In genomic region chr2:64700133-64700809, GRCh38 we compare ENCODE assay signal across 13 cellular contexts. TPM values are rescaled to one million over a fixed set of nuclear protein-coding genes. Genes with fewer than 3 reads are reported as not detected.
DNase-seq lines count a peak whose midpoint lies in the region; ATAC-seq and TF ChIP-seq lines count a peak whose summit lies in the region.
"Had no signal": no experiment of that assay in that cellular context is flagged by ENCODE, and none has a peak within 500 bp of the region (broad histone marks: within the 10 kb centered on the region; RNA-seq: fewer than 3 reads in every experiment).

No MANE protein-coding gene starts in this region.

- BruUV-seq in MCF 10A (replicated peaks; lab: Mats Ljungman, UMichigan): no TSS peak

- H3K27ac Mint-ChIP-seq in MCF 10A (ENCODE audit: low read depth, unreplicated experiment) (no peak overlapping the region), chondrocyte (ENCODE audit: unreplicated experiment) (no peak overlapping the region)
- H3K27ac Mint-ChIP-seq in activated naive CD8-positive, alpha-beta T cell treated with anti-CD3 and anti-CD28 coated beads for 36 hours: peak overlapping the region; percentile 88
- peak overlapping the region in 3 of 10 donors; percentile 3 to 51 (median 40) for H3K27ac Mint-ChIP-seq in naive thymus-derived CD8-positive, alpha-beta T cell
- H3K27ac Mint-ChIP-seq: CD4-positive, alpha-beta T cell had no signal

- H3K9me3 Mint-ChIP-seq in MCF 10A (ENCODE audit: unreplicated experiment): no peaks in the 10 kb centered on the region
- H3K9me3 Mint-ChIP-seq in activated naive CD8-positive, alpha-beta T cell treated with anti-CD3 and anti-CD28 coated beads for 36 hours: peaks cover 7% of the 10 kb centered on the region
- H3K9me3 Mint-ChIP-seq in naive thymus-derived CD8-positive, alpha-beta T cell: no peaks in the 10 kb centered on the region
- peaks cover 6% of the 10 kb centered on the region for H3K9me3 Mint-ChIP-seq in chondrocyte (ENCODE audit: low read depth)
- H3K9me3 Mint-ChIP-seq: CD4-positive, alpha-beta T cell had no signal

- POLR2A ChIA-PET in MCF 10A (lab: Yijun Ruan, JAX): interaction anchor here (1.5 kb wide), 1 partner anchor 30 kb away, joined by 3 read pairs; no protein-coding TSS in a partner anchor
- POLR2A ChIA-PET in naive thymus-derived CD8-positive, alpha-beta T cell (lab: Charles Lee): interaction anchor here (0.6 to 1.2 kb wide), 4 partner anchors 12 to 142 kb away, joined by 3 to 7 read pairs (median 4); no protein-coding TSS in a partner anchor

- H3K4me3 Mint-ChIP-seq in MCF 10A (ENCODE audit: unreplicated experiment): no peak overlapping the region
- no peak overlapping the region for H3K4me3 Mint-ChIP-seq in activated naive CD8-positive, alpha-beta T cell treated with anti-CD3 and anti-CD28 coated beads for 36 hours
- peak overlapping the region in 1 of 10 donors; percentile 6 for H3K4me3 Mint-ChIP-seq in naive thymus-derived CD8-positive, alpha-beta T cell
- H3K4me3 Mint-ChIP-seq in chondrocyte (ENCODE audit: unreplicated experiment): no peak overlapping the region
- H3K4me3 Mint-ChIP-seq: CD4-positive, alpha-beta T cell had no signal

- H3K9me3 ChIP-seq in breast epithelium: no peaks in the 10 kb centered on the region
- no peaks in the 10 kb centered on the region for H3K9me3 ChIP-seq in upper lobe of right lung
- H3K9me3 ChIP-seq: thyroid gland had no signal

- no peaks in the 10 kb centered on the region for H3K27me3 Mint-ChIP-seq in MCF 10A (ENCODE audit: insufficient read depth, unreplicated experiment)
- no peaks in the 10 kb centered on the region for H3K27me3 Mint-ChIP-seq in activated naive CD8-positive, alpha-beta T cell treated with anti-CD3 and anti-CD28 coated beads for 36 hours
- no peaks in the 10 kb centered on the region for H3K27me3 Mint-ChIP-seq in naive thymus-derived CD8-positive, alpha-beta T cell
- H3K27me3 Mint-ChIP-seq in chondrocyte (ENCODE audit: low read depth): no peaks in the 10 kb centered on the region
- H3K27me3 Mint-ChIP-seq: CD4-positive, alpha-beta T cell had no signal

- no peak for TF ChIP-seq POLR2A in breast epithelium (IDR thresholded peaks at IDR 0.05)

- TF ChIP-seq CTCF in MCF 10A (IDR thresholded peaks at IDR 0.05; ENCODE audit: unreplicated experiment): no peak
- TF ChIP-seq CTCF in breast epithelium (IDR thresholded peaks at IDR 0.05): no peak
- TF ChIP-seq CTCF in upper lobe of right lung (IDR thresholded peaks at IDR 0.05): no peak
- no peak for TF ChIP-seq CTCF in chondrocyte (IDR thresholded peaks at IDR 0.05)

- H3K36me3 ChIP-seq in breast epithelium (no peaks in the 10 kb centered on the region), upper lobe of right lung (no peaks in the 10 kb centered on the region)
- H3K36me3 ChIP-seq: cardiac muscle cell, thyroid gland had no signal

- CTCF ChIA-PET in MCF 10A (lab: Yijun Ruan, JAX): no interaction called here

- ATAC-seq in HG02938 (IDR thresholded peaks at IDR 0.05; ENCODE audit: unreplicated experiment) (peak; percentile 32), upper lobe of right lung (peak; percentile 25)
- no peak for ATAC-seq in naive thymus-derived CD8-positive, alpha-beta T cell

- intact Hi-C loops in MCF 10A (cut with micrococcal nuclease) (no loop called here), breast epithelium (cut with DNase I; ENCODE audit: low total_unique reads) (no loop called here), upper lobe of right lung (cut with DNase I) (no loop called here)

- DNase-seq in MCF 10A (ENCODE audit: unreplicated experiment) (peak; percentile 40), breast epithelium (ENCODE audit: low spot score in 2 of 2) (no peak), upper lobe of right lung (no peak), activated gamma-delta T cell (lab: John Stamatoyannopoulos, UW) (no peak), chondrocyte (ENCODE audit: low spot score) (no peak)
- no peak for DNase-seq in activated naive CD8-positive, alpha-beta T cell treated with anti-CD3 and anti-CD28 coated beads for 36 hours
- no peak for DNase-seq in naive thymus-derived CD8-positive, alpha-beta T cell
- DNase-seq: CD4-positive, alpha-beta T cell; kidney glomerular epithelial cell; NCI-H1930; thyroid gland had no signal

- no peak overlapping the region for H3K4me3 ChIP-seq in breast epithelium
- H3K4me3 ChIP-seq in upper lobe of right lung: no peak overlapping the region
- H3K4me3 ChIP-seq: cardiac muscle cell, thyroid gland had no signal

- no peak overlapping the region for H3K27ac ChIP-seq in breast epithelium
- no peak overlapping the region for H3K27ac ChIP-seq in upper lobe of right lung
- H3K27ac ChIP-seq: cardiac muscle cell, thyroid gland had no signal

- H3K36me3 Mint-ChIP-seq in MCF 10A (ENCODE audit: insufficient read depth, unreplicated experiment) (no peaks in the 10 kb centered on the region), chondrocyte (ENCODE audit: low read depth) (no peaks in the 10 kb centered on the region)
- peaks cover 26% of the 10 kb centered on the region for H3K36me3 Mint-ChIP-seq in activated naive CD8-positive, alpha-beta T cell treated with anti-CD3 and anti-CD28 coated beads for 36 hours
- peaks cover 0 to 3% (median 0%) of the 10 kb centered on the region in 3 donors for H3K36me3 Mint-ChIP-seq in naive thymus-derived CD8-positive, alpha-beta T cell

- H3K4me1 Mint-ChIP-seq in MCF 10A (ENCODE audit: insufficient read depth, unreplicated experiment) (peaks cover 20% of the 10 kb centered on the region), chondrocyte (ENCODE audit: low read depth) (peaks cover 41% of the 10 kb centered on the region)
- H3K4me1 Mint-ChIP-seq in activated naive CD8-positive, alpha-beta T cell treated with anti-CD3 and anti-CD28 coated beads for 36 hours: peaks cover 58% of the 10 kb centered on the region
- H3K4me1 Mint-ChIP-seq in naive thymus-derived CD8-positive, alpha-beta T cell: peaks cover 18 to 37% (median 31%) of the 10 kb centered on the region in 4 donors

- H3K27me3 ChIP-seq in breast epithelium (no peaks in the 10 kb centered on the region), upper lobe of right lung (no peaks in the 10 kb centered on the region)
- H3K27me3 ChIP-seq: cardiac muscle cell, thyroid gland had no signal

- H3K4me1 ChIP-seq in breast epithelium (no peaks in the 10 kb centered on the region), upper lobe of right lung (peaks cover 5% of the 10 kb centered on the region)

RNA-seq across cellular contexts. Expression of gene SERTAD2, which starts 46.6 kb away (rescaled TPM):
- total RNA-seq in MCF 10A (2022) (15.0 and 21.6 TPM in 2 replicates), breast epithelium (10 to 100 TPM; 12.8 to 20.0 (median 17.0) TPM), upper lobe of right lung (20.7 TPM), chondrocyte (18.1 to 20.5 TPM (median 20.3 TPM) in 3 replicates)
- total RNA-seq in activated naive CD8-positive, alpha-beta T cell treated with anti-CD3 and anti-CD28 coated beads for 36 hours: 10 to 100 TPM; 22.7 to 23.3 TPM
- 10 to 100 TPM; 33.0 to 34.5 TPM for total RNA-seq in naive thymus-derived CD8-positive, alpha-beta T cell
- polyA plus RNA-seq in naive thymus-derived CD8-positive, alpha-beta T cell: 1 to 10 TPM; 5.5 to 9.2 (median 6.1) TPM

Comparison
In these comparisons a context has a peak if more than half of its experiments do, and no peak if none do; other contexts are left out.
1. ATAC-seq: peak in HG02938 (single experiment) and upper lobe of right lung (single experiment); none in naive thymus-derived CD8-positive, alpha-beta T cell (0 of 2).